In the genomic region with DNA sequence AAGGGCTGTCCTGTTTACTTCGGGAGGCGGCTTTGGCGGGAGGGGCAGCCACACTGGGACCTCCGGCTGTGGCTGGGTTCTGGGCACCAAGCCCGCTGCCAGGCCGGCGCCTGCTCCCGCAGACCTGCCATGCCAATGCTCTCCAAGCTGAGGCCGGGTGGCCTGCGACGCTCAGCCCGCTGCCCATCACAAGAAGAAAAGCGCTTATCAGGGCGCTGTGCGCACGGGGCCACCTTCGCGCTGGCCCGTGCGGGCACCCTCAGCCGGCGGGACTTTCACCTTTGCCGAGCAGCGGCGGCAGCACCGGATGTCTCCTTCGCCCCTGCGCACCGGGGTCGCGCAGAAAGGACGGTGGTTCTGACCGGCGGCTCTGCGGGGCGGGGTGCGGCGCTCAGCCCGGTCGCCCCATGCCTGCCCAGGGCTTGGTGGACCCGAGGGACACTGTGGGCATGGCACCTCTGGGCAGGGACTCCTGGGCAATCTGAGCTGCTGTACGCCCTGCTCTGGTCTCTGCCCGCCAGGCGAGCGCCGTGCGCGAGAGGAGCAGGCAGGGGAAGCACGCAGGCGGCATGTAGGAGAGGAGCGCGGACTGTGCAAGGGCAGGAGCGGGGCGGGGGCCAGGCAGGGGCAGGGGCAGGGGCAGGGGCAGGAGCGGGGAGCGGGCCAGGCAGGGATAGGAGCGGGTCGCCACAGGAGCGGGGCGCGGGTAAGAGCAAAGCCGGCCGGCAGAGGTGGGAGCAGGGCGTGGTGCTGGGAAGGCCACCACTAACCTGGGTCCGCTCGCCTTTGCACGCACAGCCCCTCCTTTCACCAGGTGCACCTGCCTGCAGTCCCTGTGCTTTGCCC, we compare ENCODE assay signal across 8 cellular contexts. TPM values are rescaled to one million over a fixed set of nuclear protein-coding genes. Genes with fewer than 3 reads are reported as not detected.
A peak's percentile ranks its signal among the peaks of the same experiment; 100 is the strongest.
DNase-seq lines count a peak whose midpoint lies in the region; ATAC-seq, FAIRE-seq and TF ChIP-seq lines count a peak whose summit lies in the region.
"Not testable (repeated sequence)": the region's sequence is repeated elsewhere in the genome, so short reads cannot be mapped to it uniquely, and the experiment has no call there.

No MANE protein-coding gene starts in this region.

- not testable (repeated sequence) for DNase-seq in CD4-positive, alpha-beta T cell; WTC11 (ENCODE audit: low spot score); astrocyte (ENCODE audit: low read depth)
- DNase-seq in endodermal cell: peak; percentile 69
- DNase-seq in nephron progenitor cell: peak; percentile 44
- peak; percentile 34 for DNase-seq in stomach

- TF ChIP-seq POLR2A in stomach (IDR thresholded peaks at IDR 0.05): not testable (repeated sequence)

- H3K9me3 ChIP-seq in CD4-positive, alpha-beta T cell (ENCODE audit: control insufficient read depth, low read length); HUES64 (ENCODE audit: insufficient read depth, low read depth, low read length); astrocyte (ENCODE audit: insufficient read depth, low read depth, low read length); endodermal cell (ENCODE audit: control insufficient read depth, low read length); iPS-18c (ENCODE audit: control insufficient read depth, insufficient read depth, low read length); stomach: not testable (repeated sequence)

- H3K79me2 ChIP-seq in astrocyte (ENCODE audit: insufficient read depth, low read length): not testable (repeated sequence)

- peaks cover 12% of the 10 kb centered on the region for H3K27me3 Mint-ChIP-seq in CD4-positive, alpha-beta T cell
- H3K27me3 Mint-ChIP-seq in WTC11 (ENCODE audit: low read depth) (peaks cover 53% of the 10 kb centered on the region), astrocyte (ENCODE audit: low read depth, unreplicated experiment) (peaks cover 24% of the 10 kb centered on the region), endodermal cell (ENCODE audit: insufficient read depth) (peaks cover 38% of the 10 kb centered on the region), nephron progenitor cell (ENCODE audit: low read depth, poor library complexity) (peaks cover 47% of the 10 kb centered on the region)

- WGBS in HUES64: 8% methylated on average over 39 of the region's 67 CpGs
- WGBS in endodermal cell (ENCODE audit: insufficient coverage in 1 of 2, insufficient read length in 1 of 2), 2 experiments: 32 to 35% methylated on average over 8 to 37 of the region's 67 CpGs
- WGBS in stomach, 5 donors: 0 to 8% (median 4%) methylated on average over 4 to 49 of the region's 67 CpGs

- TF ChIP-seq CTCF in CD4-positive, alpha-beta T cell (IDR thresholded peaks at IDR 0.05); WTC11 (IDR thresholded peaks at IDR 0.05); astrocyte (IDR thresholded peaks at IDR 0.05; ENCODE audit: insufficient read depth, low read depth, low read length); endodermal cell (conservative IDR thresholded peaks at IDR 0.05); nephron progenitor cell (IDR thresholded peaks at IDR 0.05); stomach (IDR thresholded peaks at IDR 0.05): not testable (repeated sequence)

- intact Hi-C loops in CD4-positive, alpha-beta T cell (cut with DNase I, micrococcal nuclease); stomach (cut with DNase I; ENCODE audit: low total_unique reads): not testable (repeated sequence)

- not testable (repeated sequence) for H3K36me3 Mint-ChIP-seq in CD4-positive, alpha-beta T cell (ENCODE audit: low read depth); WTC11; astrocyte (ENCODE audit: low read depth, unreplicated experiment); endodermal cell (ENCODE audit: low read depth); nephron progenitor cell (ENCODE audit: low read depth)

- H3K4me3 ChIP-seq in HUES64 (ENCODE audit: low read length) (peak overlapping the region; percentile 45), astrocyte (ENCODE audit: insufficient read depth, low read depth, low read length) (peak overlapping the region; percentile 5), iPS-18c (ENCODE audit: insufficient read depth, low read depth, low read length) (peak overlapping the region; percentile 41; the same call in 1 of the 2 replicates), stomach (peak overlapping the region; percentile 33 to 45 (median 34))
- not testable (repeated sequence) for H3K4me3 ChIP-seq in endodermal cell (ENCODE audit: low read length)

- not testable (repeated sequence) for H4K20me1 ChIP-seq in astrocyte (ENCODE audit: insufficient read depth, low read length)

- CTCF ChIA-PET in CD4-positive, alpha-beta T cell (lab: Charles Lee); WTC11 (lab: Charles Lee): not testable (repeated sequence)

- TF ChIP-seq EP300 in stomach (IDR thresholded peaks at IDR 0.05): not testable (repeated sequence)

- FAIRE-seq in astrocyte (lab: Jason Lieb, UNC): not testable (repeated sequence)

- H3K4me2 ChIP-seq in astrocyte (ENCODE audit: low read length): peak overlapping the region; percentile 68

- not testable (repeated sequence) for H3K4me3 Mint-ChIP-seq in CD4-positive, alpha-beta T cell; astrocyte (ENCODE audit: unreplicated experiment)
- peak overlapping the region; percentile 49 for H3K4me3 Mint-ChIP-seq in WTC11
- peak overlapping the region; percentile 39 for H3K4me3 Mint-ChIP-seq in endodermal cell
- H3K4me3 Mint-ChIP-seq in nephron progenitor cell: peak overlapping the region; percentile 52

- peak overlapping the region; percentile 34 for H2AFZ ChIP-seq in astrocyte (ENCODE audit: low read depth, low read length)

- not testable (repeated sequence) for H3K27ac Mint-ChIP-seq in CD4-positive, alpha-beta T cell; WTC11; astrocyte (ENCODE audit: unreplicated experiment); endodermal cell; nephron progenitor cell

- not testable (repeated sequence) for H3K9ac ChIP-seq in HUES64 (ENCODE audit: low read depth, low read length); astrocyte (ENCODE audit: low read length); endodermal cell (ENCODE audit: extremely low read depth, low read length, poor library complexity, severe bottlenecking)

- H3K9me3 Mint-ChIP-seq in CD4-positive, alpha-beta T cell; WTC11; astrocyte (ENCODE audit: unreplicated experiment); endodermal cell; nephron progenitor cell: not testable (repeated sequence)

- not testable (repeated sequence) for H3K27me3 ChIP-seq in CD4-positive, alpha-beta T cell (ENCODE audit: control insufficient read depth, insufficient read depth, low read length); astrocyte (ENCODE audit: insufficient read depth, low read length); endodermal cell (ENCODE audit: control insufficient read depth, insufficient read depth, low read length, poor library complexity, severe bottlenecking)
- peaks cover 59% of the 10 kb centered on the region for H3K27me3 ChIP-seq in HUES64 (ENCODE audit: insufficient read depth, low read length)
- peaks cover 0 to 62% (median 8%) of the 10 kb centered on the region in 3 donors for H3K27me3 ChIP-seq in stomach

- H3K36me3 ChIP-seq in HUES64 (ENCODE audit: insufficient read depth, low read length); astrocyte (ENCODE audit: insufficient read depth, low read length); endodermal cell (ENCODE audit: control insufficient read depth, insufficient read depth, low read length); stomach: not testable (repeated sequence)

- not testable (repeated sequence) for H3K27ac ChIP-seq in CD4-positive, alpha-beta T cell (ENCODE audit: low read depth, low read length); HUES64 (ENCODE audit: low read depth, low read length); astrocyte (ENCODE audit: low read depth, low read length); endodermal cell (ENCODE audit: low read depth, low read length); stomach

- ATAC-seq in CD4-positive, alpha-beta T cell (ENCODE audit: poor library complexity): peak; percentile 52
- ATAC-seq in WTC11: peak; percentile 35

- H3K4me1 Mint-ChIP-seq in CD4-positive, alpha-beta T cell (ENCODE audit: low read depth); WTC11; astrocyte (ENCODE audit: low read depth, unreplicated experiment); nephron progenitor cell: not testable (repeated sequence)
- peaks cover 12% of the 10 kb centered on the region for H3K4me1 Mint-ChIP-seq in endodermal cell

- not testable (repeated sequence) for H3K4me1 ChIP-seq in HUES64 (ENCODE audit: insufficient read depth, low read length); astrocyte (ENCODE audit: insufficient read depth, low read length); endodermal cell (ENCODE audit: control insufficient read depth, insufficient read depth, low read length)
- H3K4me1 ChIP-seq in stomach: peaks cover 0 to 35% (median 17%) of the 10 kb centered on the region in 4 donors

- POLR2A ChIA-PET in CD4-positive, alpha-beta T cell (lab: Charles Lee); WTC11 (lab: Charles Lee): not testable (repeated sequence)

RNA-seq across cellular contexts. Expression of a gene that starts 43.8 kb away (rescaled TPM):
- total RNA-seq in CD4-positive, alpha-beta T cell: 10 to 100 TPM; 15.4 to 17.4 TPM
- 13.9 TPM for polyA plus RNA-seq in HUES64 (2013, experiment 1 of 2)
- 18.1 TPM for polyA plus RNA-seq in HUES64 (2013, experiment 2 of 2)
- total RNA-seq in WTC11 (2021) (16.8 to 18.8 TPM (median 17.9 TPM) in 3 replicates), astrocyte (9.0 and 10.4 TPM in 2 replicates), endodermal cell (10 to 100 TPM; 23.5 to 35.8 TPM), stomach (10 to 100 TPM; 13.8 to 58.3 (median 20.9) TPM)
- polyA plus RNA-seq in endodermal cell (2013, experiment 1 of 2): 37.2 TPM
- polyA plus RNA-seq in endodermal cell (2013, experiment 2 of 2): 36.2 TPM
- polyA plus RNA-seq in stomach: 10 to 100 TPM in 1 of 3 donors, 1 to 10 TPM in 2; 6.1 to 10.1 (median 6.5) TPM
